ENCODE assay signal across 22 cellular contexts in the genomic region with DNA sequence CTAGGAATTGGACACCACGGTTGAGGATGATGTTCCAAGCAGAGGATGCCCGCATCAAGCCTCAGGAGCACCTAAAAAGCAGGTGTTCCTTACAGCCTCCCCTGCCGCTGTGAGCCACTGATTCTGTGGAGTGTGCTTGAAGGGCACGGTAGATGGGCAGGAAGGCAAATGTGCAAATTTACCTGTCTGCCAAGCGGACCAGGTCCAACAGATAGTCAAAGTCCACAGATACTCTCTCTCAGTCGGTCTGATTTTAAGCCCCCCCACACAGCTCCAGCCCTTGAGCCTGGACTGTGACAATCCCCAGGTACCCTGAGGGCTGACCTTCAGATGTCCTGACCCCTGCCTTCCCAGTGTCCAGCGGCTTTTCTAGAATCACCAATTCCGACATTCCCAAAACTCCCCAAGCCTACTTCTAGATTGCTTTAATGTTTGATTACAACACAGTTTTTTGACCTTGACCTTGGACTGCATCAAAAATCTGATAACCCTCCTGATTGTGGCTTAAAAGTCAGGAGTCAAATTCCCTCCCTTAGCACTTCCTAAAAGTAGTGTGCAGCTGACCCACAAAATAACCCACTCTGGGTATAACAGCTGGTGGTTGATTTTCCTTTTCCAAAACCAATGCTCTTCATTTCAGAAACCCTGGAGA.
DNase-seq lines count a peak whose midpoint lies in the region; ATAC-seq, FAIRE-seq and TF ChIP-seq lines count a peak whose summit lies in the region.
"Had no signal": no experiment of that assay in that cellular context is flagged by ENCODE, and none has a peak within 500 bp of the region (broad histone marks: within the 10 kb centered on the region; RNA-seq: fewer than 3 reads in every experiment).

No MANE protein-coding gene starts in this region.

- BruUV-seq in PC-3 (replicated peaks; lab: Mats Ljungman, UMichigan) (no TSS peak), HepG2 (replicated peaks; lab: Mats Ljungman, UMichigan) (no TSS peak)

- H3K4me1 ChIP-seq in PC-3 (ENCODE audit: insufficient read depth, low read length) (peaks cover 23% of the 10 kb centered on the region), HepG2 (ENCODE audit: insufficient read depth, low read length) (peaks cover 9% of the 10 kb centered on the region), neuronal stem cell (ENCODE audit: control insufficient read depth in 2 of 2, insufficient read depth in 1 of 2, low read depth in 1 of 2, low read length in 2 of 2) (peaks cover 4 to 5% of the 10 kb centered on the region in 2 donors)
- H3K4me1 ChIP-seq: BE2C had no signal

- DNase-seq in PC-3 (no peak), HepG2 (ENCODE audit: low spot score) (no peak), neuronal stem cell (ENCODE audit: low spot score) (no peak), NCI-H446 treated with DMSO at 0.1 percent for 48 hours (lab: John Stamatoyannopoulos, UW) (no peak)
- DNase-seq in activated T-cell treated with anti-CD3 and anti-CD28 coated beads, Interleukin-2, amount 50 U/mL, for 1 hour: no peak
- DNase-seq: ACHN; BE2C; C1 segment of cervical spinal cord; CD4-positive, CD25-positive, alpha-beta regulatory T cell; CD8-positive, alpha-beta memory T cell; COR-L47; DMS 273 treated with DMSO at 0.1 percent for 48 hours; DMS53; DND-41; HCEC 1CT had no signal

- H3K27ac ChIP-seq in PC-3 (ENCODE audit: low read length): peak overlapping the region; percentile 40; the same call in 1 of the 2 replicates
- no peak overlapping the region for H3K27ac ChIP-seq in HepG2 (ENCODE audit: extremely low read length, insufficient read depth, low read length)
- no peak overlapping the region for H3K27ac ChIP-seq in neuronal stem cell (replicated peaks; ENCODE audit: low read length)

- TF ChIP-seq POLR2A in HepG2 (IDR thresholded peaks at IDR 0.05; ENCODE audit: insufficient read depth in 1 of 2, low read depth in 2 of 2, low read length in 2 of 2): no peak

- no peak overlapping the region for H2AK5ac ChIP-seq in neuronal stem cell (ENCODE audit: low read depth, low read length)

- H3K36me3 ChIP-seq in PC-3 (ENCODE audit: low read depth, low read length) (no peaks in the 10 kb centered on the region), HepG2 (replicated peaks in 1 of 2; ENCODE audit: control insufficient read depth in 1 of 2, insufficient read depth in 2 of 2, low read length in 2 of 2) (no peaks in the 10 kb centered on the region), neuronal stem cell (replicated peaks in 1 of 2; ENCODE audit: control insufficient read depth in 2 of 2, insufficient read depth in 2 of 2, low read length in 2 of 2) (no peaks in the 10 kb centered on the region)
- H3K36me3 ChIP-seq: BE2C had no signal

- H4K91ac ChIP-seq in neuronal stem cell (ENCODE audit: low read depth, low read length, poor library complexity): no peak overlapping the region

- H3K79me2 ChIP-seq in PC-3 (ENCODE audit: low read length) (no peaks in the 10 kb centered on the region), HepG2 (ENCODE audit: insufficient read depth, low read length) (no peaks in the 10 kb centered on the region)

- FAIRE-seq in HepG2 (lab: Jason Lieb, UNC): no peak
- FAIRE-seq: A204.1, GM12878, GM19239, H54, K562 had no signal

- H3K79me1 ChIP-seq in neuronal stem cell (ENCODE audit: low read depth, low read length): no peaks in the 10 kb centered on the region

- no peak overlapping the region for H3K4ac ChIP-seq in neuronal stem cell (ENCODE audit: low read length)

- H2BK15ac ChIP-seq in neuronal stem cell (ENCODE audit: low read length): no peak overlapping the region

- no peaks in the 10 kb centered on the region for H3K27me3 ChIP-seq in PC-3 (ENCODE audit: low read length)
- peaks cover 0 to 5% of the 10 kb centered on the region in 2 experiments; a peak in 2 of 5 replicates for H3K27me3 ChIP-seq in HepG2 (ENCODE audit: control insufficient read depth in 1 of 2, insufficient read depth in 2 of 2, low read length in 2 of 2)
- no peaks in the 10 kb centered on the region for H3K27me3 ChIP-seq in neuronal stem cell (ENCODE audit: control insufficient read depth in 3 of 3, insufficient read depth in 3 of 3, low read depth in 1 of 3, low read length in 3 of 3)
- H3K27me3 ChIP-seq: BE2C had no signal

- peak overlapping the region; percentile 31 for H3K18ac ChIP-seq in neuronal stem cell (ENCODE audit: low read length)

- H2AFZ ChIP-seq in PC-3 (ENCODE audit: low read length): no peak overlapping the region
- H2AFZ ChIP-seq in HepG2 (ENCODE audit: low read length): no peak overlapping the region
- H2AFZ ChIP-seq in neuronal stem cell (ENCODE audit: low read length): no peak overlapping the region
- H2AFZ ChIP-seq: GM23338 had no signal

- H3K4me3 ChIP-seq in PC-3 (ENCODE audit: low read length) (no peak overlapping the region), HepG2 (replicated peaks in 1 of 3; ENCODE audit: insufficient read depth in 1 of 3, low read depth in 2 of 3, low read length in 3 of 3) (no peak overlapping the region), neuronal stem cell (ENCODE audit: low read length in 2 of 2) (no peak overlapping the region)
- H3K4me3 ChIP-seq: GM12878, GM23338, K562 had no signal

- CTCF ChIA-PET in PC-3 (lab: Charles Lee): interaction anchor here (1.8 kb wide), 1 partner anchor 209 kb away, joined by 10 read pairs; the partner anchor contains the start of gene NCKAP5
- CTCF ChIA-PET in HepG2 (lab: Yijun Ruan, JAX; ENCODE audit: low intra/inter-chr PET ratio, low total read pairs): no interaction called here

- H3K4me2 ChIP-seq in PC-3 (ENCODE audit: low read length) (0 out of 2 replicates have a peak overlapping the region, but pooled peaks have one; percentile 4), HepG2 (ENCODE audit: low read depth, low read length) (no peak overlapping the region), neuronal stem cell (ENCODE audit: insufficient read depth, low read length, poor library complexity, severe bottlenecking) (no peak overlapping the region)
- H3K4me2 ChIP-seq: GM23338 had no signal

- in situ Hi-C loops in HepG2 (cut with HindIII; ENCODE audit: extremely low pct_ligation_motif_present, low pct_unique_long_range_greater_than_20kb): no loop called here

- no peak overlapping the region for H2BK120ac ChIP-seq in neuronal stem cell (ENCODE audit: low read depth, low read length)

- no peak overlapping the region for H3K9ac ChIP-seq in PC-3 (ENCODE audit: low read length)
- no peak overlapping the region for H3K9ac ChIP-seq in HepG2 (ENCODE audit: insufficient read depth, low read depth, low read length)
- no peak overlapping the region for H3K9ac ChIP-seq in neuronal stem cell (ENCODE audit: low read depth, low read length, poor library complexity)

- H4K8ac ChIP-seq in neuronal stem cell (ENCODE audit: low read depth, low read length): no peak overlapping the region

- TF ChIP-seq EP300 in HepG2 (IDR thresholded peaks at IDR 0.05; ENCODE audit: low read depth in 2 of 2, low read length in 2 of 2) (no peak), HepG2 (CRISPR knock-in tag; IDR thresholded peaks at IDR 0.05; ENCODE audit: borderline replicate concordance) (no peak)

- no peak for TF ChIP-seq RAD21 in HepG2 (CRISPR knock-in tag; IDR thresholded peaks at IDR 0.05)

- H3K9me3 ChIP-seq in PC-3 (ENCODE audit: low read length) (no peaks in the 10 kb centered on the region), HepG2 (ENCODE audit: low read length) (no peaks in the 10 kb centered on the region), neuronal stem cell (replicated peaks in 1 of 2; ENCODE audit: control insufficient read depth in 2 of 2, insufficient read depth in 1 of 2, low read depth in 1 of 2, low read length in 2 of 2) (peaks cover 0 to 2% of the 10 kb centered on the region in 2 donors)
- H3K9me3 ChIP-seq: BE2C had no signal

- no peak overlapping the region for H3K14ac ChIP-seq in neuronal stem cell (ENCODE audit: low read length)

- H2BK5ac ChIP-seq in neuronal stem cell (ENCODE audit: low read length): no peak overlapping the region

- no peaks in the 10 kb centered on the region for H4K20me1 ChIP-seq in PC-3 (ENCODE audit: low read length)
- H4K20me1 ChIP-seq in HepG2 (ENCODE audit: insufficient read depth, low read length): no peaks in the 10 kb centered on the region

- POLR2A ChIA-PET in PC-3 (lab: Charles Lee; ENCODE audit: unreplicated experiment) (interaction anchor here (0.6 kb wide), 1 partner anchor 439 kb away, joined by 3 read pairs; no protein-coding TSS in a partner anchor), HepG2 (lab: Yijun Ruan, JAX) (no interaction called here)

- TF ChIP-seq CTCF in PC-3 (conservative IDR thresholded peaks at IDR 0.05; ENCODE audit: low read depth, low read length): no peak
- no peak for TF ChIP-seq CTCF in HepG2 (CRISPR knock-in tag; IDR thresholded peaks at IDR 0.05)

- no peak overlapping the region for H3K23ac ChIP-seq in neuronal stem cell (ENCODE audit: low read depth, low read length, poor library complexity)

- intact Hi-C loops in PC-3 (cut with micrococcal nuclease): loop anchor here (2.0 to 10.0 kb wide), 5 partner anchors 42 to 452 kb away; partner anchors contain the start of gene NCKAP5
- intact Hi-C loops in HepG2 (cut with micrococcal nuclease; ENCODE audit: unreplicated experiment): no loop called here

- no peak for ATAC-seq in PC-3
- peak; percentile 23; the same call in 2 of the 3 replicates for ATAC-seq in HepG2
- ATAC-seq in SK-N-SH treated with all-trans-retinoic acid at 6 μM for 48 hours: no peak
- ATAC-seq: GM23338, K562 had no signal

- no peaks in the 10 kb centered on the region for H3K9me2 ChIP-seq in PC-3 (replicated peaks; ENCODE audit: low read length)

- no peak overlapping the region for H2BK12ac ChIP-seq in neuronal stem cell (ENCODE audit: low read length)

- 45% methylated on average over 7 of the region's 8 CpGs for WGBS in HepG2 (ENCODE audit: low lambda C conversion rate)
- WGBS in neuronal stem cell (ENCODE audit: extremely low coverage in 2 of 2, insufficient read length in 2 of 2, insufficient replicate concordance in 1 of 2), 2 donors: no CpG with 5 or more reads among the region's 8 CpGs

- no peaks in the 10 kb centered on the region for H3F3A ChIP-seq in PC-3 (ENCODE audit: low read length, unreplicated experiment)

TF ChIP-seq in HepG2, 621 proteins besides CTCF, POLR2A, EP300 and RAD21 (continues in another document):
- TF ChIP-seq ZNF367 (CRISPR knock-in tag; IDR thresholded peaks at IDR 0.05; ENCODE audit: borderline replicate concordance): no peak

TF ChIP-seq in SK-N-SH treated with all-trans-retinoic acid at 6 μM for 48 hours, 23 proteins besides CTCF, POLR2A, EP300 and RAD21 (continues in another document):
- TF ChIP-seq ZFP3 (CRISPR knock-in tag; IDR thresholded peaks at IDR 0.05): no peak
- no peak for TF ChIP-seq ISL1 (CRISPR knock-in tag; IDR thresholded peaks at IDR 0.05)
- TF ChIP-seq, protein P1, sequence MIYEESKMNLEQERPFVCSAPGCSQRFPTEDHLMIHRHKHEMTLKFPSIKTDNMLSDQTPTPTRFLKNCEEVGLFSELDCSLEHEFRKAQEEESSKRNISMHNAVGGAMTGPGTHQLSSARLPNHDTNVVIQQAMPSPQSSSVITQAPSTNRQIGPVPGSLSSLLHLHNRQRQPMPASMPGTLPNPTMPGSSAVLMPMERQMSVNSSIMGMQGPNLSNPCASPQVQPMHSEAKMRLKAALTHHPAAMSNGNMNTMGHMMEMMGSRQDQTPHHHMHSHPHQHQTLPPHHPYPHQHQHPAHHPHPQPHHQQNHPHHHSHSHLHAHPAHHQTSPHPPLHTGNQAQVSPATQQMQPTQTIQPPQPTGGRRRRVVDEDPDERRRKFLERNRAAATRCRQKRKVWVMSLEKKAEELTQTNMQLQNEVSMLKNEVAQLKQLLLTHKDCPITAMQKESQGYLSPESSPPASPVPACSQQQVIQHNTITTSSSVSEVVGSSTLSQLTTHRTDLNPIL (CRISPR knock-in tag; IDR thresholded peaks at IDR 0.05; ENCODE audit: low read depth): no peak
